ENCODE assay signal across 10 cellular contexts in genomic region chr2:43305537-43305936, GRCh38.
A peak's percentile ranks its signal among the peaks of the same experiment; 100 is the strongest.
DNase-seq lines count a peak whose midpoint lies in the region; ATAC-seq, FAIRE-seq and TF ChIP-seq lines count a peak whose summit lies in the region.
"Had no signal": no experiment of that assay in that cellular context is flagged by ENCODE, and none has a peak within 500 bp of the region (broad histone marks: within the 10 kb centered on the region; RNA-seq: fewer than 3 reads in every experiment).

No MANE protein-coding gene starts in this region.

- H3K9me2 ChIP-seq in hepatocyte (replicated peaks; ENCODE audit: insufficient read depth) = no peaks in the 10 kb centered on the region

- intact Hi-C loops in body of pancreas (cut with DNase I) = no loop called here
- intact Hi-C loops in sciatic nerve (cut with DNase I) = no loop called here

- peaks cover 0 to 8% (median 0%) of the 10 kb centered on the region in 11 experiments; a peak in 5 of 22 replicates for H3K9me3 ChIP-seq in BLaER1 treated with 17β-estradiol and CSF1 and Interleukin-3, amounts not matched to agents 10 nM and 100 nM (replicated peaks in 1 of 11)
- H3K9me3 ChIP-seq in body of pancreas (no peaks in the 10 kb centered on the region), hepatocyte (ENCODE audit: low read depth) (no peaks in the 10 kb centered on the region)

- H4K20me1 ChIP-seq in BLaER1 treated with 17β-estradiol and CSF1 and Interleukin-3, amounts not matched to agents 10 nM and 100 nM = no peaks in the 10 kb centered on the region
- no peaks in the 10 kb centered on the region for H4K20me1 ChIP-seq in hepatocyte (ENCODE audit: insufficient read depth, poor library complexity, severe bottlenecking)

- H3K4me1 ChIP-seq in BLaER1 treated with 17β-estradiol and CSF1 and Interleukin-3, amounts not matched to agents 10 nM and 100 nM = peaks cover 0 to 76% (median 15%) of the 10 kb centered on the region in 10 experiments; a peak in 12 of 20 replicates
- H3K4me1 ChIP-seq in body of pancreas = peaks cover 40% of the 10 kb centered on the region
- peaks cover 18% of the 10 kb centered on the region for H3K4me1 ChIP-seq in hepatocyte (ENCODE audit: insufficient read depth)

- no peak for TF ChIP-seq CTCF in body of pancreas (IDR thresholded peaks at IDR 0.05)
- no peak for TF ChIP-seq CTCF in hepatocyte (IDR thresholded peaks at IDR 0.05; ENCODE audit: poor library complexity)

- DNase-seq in body of pancreas (peak in 2 of 4 donors; percentile 21 to 65), hepatocyte (ENCODE audit: low spot score) (peak; percentile 68), sciatic nerve (ENCODE audit: low spot score) (no peak), SW 1271 (lab: John Stamatoyannopoulos, UW) (no peak), NCI-H1105 (lab: John Stamatoyannopoulos, UW) (no peak), urothelium cell line (ENCODE audit: low spot score) (no peak)
- DNase-seq: activated CD8-positive, alpha-beta memory T cell treated with anti-CD3 and anti-CD28 coated beads, Interleukin-2, amount 50 U/mL, for 4 hours; central memory CD4-positive, alpha-beta T cell had no signal

- TF ChIP-seq POLR2A in body of pancreas (IDR thresholded peaks at IDR 0.05) = no peak

- H3K4me2 ChIP-seq in BLaER1 treated with 17β-estradiol and CSF1 and Interleukin-3, amounts not matched to agents 10 nM and 100 nM = peak overlapping the region in 6 of 11 experiments; percentile 40 to 85 (median 80); a peak in 12 of 22 replicates
- H3K4me2 ChIP-seq in hepatocyte = peak overlapping the region; percentile 43

- FAIRE-seq in urothelium cell line (lab: Jason Lieb, UNC) = no peak

- peak overlapping the region in 4 of 11 experiments; percentile 64 to 86 (median 80); a peak in 8 of 22 replicates for H3K9ac ChIP-seq in BLaER1 treated with 17β-estradiol and CSF1 and Interleukin-3, amounts not matched to agents 10 nM and 100 nM

- WGBS in body of pancreas, 2 donors = 68 to 77% methylated on average over 2 of the region's 2 CpGs
- 63% methylated on average over 2 of the region's 2 CpGs for WGBS in hepatocyte (ENCODE audit: low lambda C conversion rate, missing lambda C conversion rate)

- no peaks in the 10 kb centered on the region for H3K79me2 ChIP-seq in hepatocyte

- no peak overlapping the region for H3K4me3 ChIP-seq in BLaER1 treated with 17β-estradiol and CSF1 and Interleukin-3, amounts not matched to agents 10 nM and 100 nM
- H3K4me3 ChIP-seq in body of pancreas (no peak overlapping the region), hepatocyte (no peak overlapping the region)

- peak overlapping the region in 7 of 11 experiments; percentile 26 to 99 (median 85); a peak in 12 of 22 replicates for H3K27ac ChIP-seq in BLaER1 treated with 17β-estradiol and CSF1 and Interleukin-3, amounts not matched to agents 10 nM and 100 nM
- H3K27ac ChIP-seq in body of pancreas = peak overlapping the region in 3 of 4 donors; percentile 7 to 67 (median 44)
- peak overlapping the region; percentile 89 for H3K27ac ChIP-seq in hepatocyte

- H2AFZ ChIP-seq in hepatocyte = no peak overlapping the region

- peaks cover 0 to 18% (median 11%) of the 10 kb centered on the region in 11 experiments; a peak in 9 of 22 replicates for H3K36me3 ChIP-seq in BLaER1 treated with 17β-estradiol and CSF1 and Interleukin-3, amounts not matched to agents 10 nM and 100 nM
- H3K36me3 ChIP-seq in body of pancreas (replicated peaks in 1 of 2; ENCODE audit: insufficient read depth in 1 of 2, low read depth in 2 of 2) (no peaks in the 10 kb centered on the region), hepatocyte (replicated peaks; ENCODE audit: insufficient read depth, low read depth) (no peaks in the 10 kb centered on the region)

- H3K27me3 ChIP-seq in BLaER1 treated with 17β-estradiol and CSF1 and Interleukin-3, amounts not matched to agents 10 nM and 100 nM = no peaks in the 10 kb centered on the region
- H3K27me3 ChIP-seq in body of pancreas = no peaks in the 10 kb centered on the region
- no peaks in the 10 kb centered on the region for H3K27me3 ChIP-seq in hepatocyte

- no peak for ATAC-seq in body of pancreas
- peak; percentile 93 for ATAC-seq in sciatic nerve
- no peak for ATAC-seq in HG03097 (IDR thresholded peaks at IDR 0.05; ENCODE audit: low FRiP score, unreplicated experiment)
